ENCODE assay signal across 1 cellular context in the genomic region with DNA sequence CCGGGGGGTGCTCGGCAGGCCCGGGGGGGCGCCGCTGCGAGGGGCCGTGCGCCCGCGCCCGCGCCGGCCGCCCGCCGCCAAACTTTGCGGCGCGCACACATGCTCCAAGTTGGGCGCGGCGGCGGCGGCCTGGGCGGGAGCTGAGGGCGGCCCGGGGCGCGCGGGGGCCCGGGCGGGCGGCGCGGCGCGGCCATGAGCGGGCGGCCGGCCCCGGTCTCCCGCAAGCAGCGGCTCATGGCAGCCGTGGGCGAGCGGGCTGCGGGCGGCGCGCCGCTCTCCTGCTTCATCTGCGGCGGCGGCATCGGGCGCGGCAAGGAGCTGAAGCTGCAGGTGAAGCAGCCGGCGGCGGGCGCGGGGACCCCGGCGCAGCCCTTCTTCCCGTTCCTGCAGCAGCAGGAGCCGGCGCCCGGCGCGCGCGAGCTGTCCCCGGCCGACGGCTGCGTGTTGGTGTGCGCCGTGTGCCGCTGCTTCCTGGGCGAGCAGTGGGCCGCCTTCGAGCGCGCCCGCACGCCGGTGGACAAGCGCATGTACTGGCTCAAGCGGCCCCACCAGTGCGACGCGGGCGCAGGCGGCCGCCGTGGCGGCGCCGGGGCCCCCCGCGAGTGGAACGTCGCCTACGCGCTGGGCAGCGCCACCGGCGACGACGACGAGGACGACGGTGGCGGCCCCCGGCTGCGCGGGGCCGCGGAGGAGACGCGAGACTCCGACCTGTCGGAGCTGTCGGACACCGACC.
TF ChIP-seq lines count a peak whose summit lies in the region.

No MANE protein-coding gene starts in this region.

TF ChIP-seq in HepG2, 621 proteins besides CTCF, POLR2A, EP300 and RAD21 (continued from another document):
- TF ChIP-seq, protein P1, sequence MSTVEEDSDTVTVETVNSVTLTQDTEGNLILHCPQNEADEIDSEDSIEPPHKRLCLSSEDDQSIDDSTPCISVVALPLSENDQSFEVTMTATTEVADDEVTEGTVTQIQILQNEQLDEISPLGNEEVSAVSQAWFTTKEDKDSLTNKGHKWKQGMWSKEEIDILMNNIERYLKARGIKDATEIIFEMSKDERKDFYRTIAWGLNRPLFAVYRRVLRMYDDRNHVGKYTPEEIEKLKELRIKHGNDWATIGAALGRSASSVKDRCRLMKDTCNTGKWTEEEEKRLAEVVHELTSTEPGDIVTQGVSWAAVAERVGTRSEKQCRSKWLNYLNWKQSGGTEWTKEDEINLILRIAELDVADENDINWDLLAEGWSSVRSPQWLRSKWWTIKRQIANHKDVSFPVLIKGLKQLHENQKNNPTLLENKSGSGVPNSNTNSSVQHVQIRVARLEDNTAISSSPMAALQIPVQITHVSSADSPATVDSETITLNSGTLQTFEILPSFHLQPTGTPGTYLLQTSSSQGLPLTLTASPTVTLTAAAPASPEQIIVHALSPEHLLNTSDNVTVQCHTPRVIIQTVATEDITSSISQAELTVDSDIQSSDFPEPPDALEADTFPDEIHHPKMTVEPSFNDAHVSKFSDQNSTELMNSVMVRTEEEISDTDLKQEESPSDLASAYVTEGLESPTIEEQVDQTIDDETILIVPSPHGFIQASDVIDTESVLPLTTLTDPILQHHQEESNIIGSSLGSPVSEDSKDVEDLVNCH (CRISPR knock-in tag; IDR thresholded peaks at IDR 0.05), result no peak
- peak; percentile 46; the same call in 1 of the 2 replicates for TF ChIP-seq LBX2 (CRISPR knock-in tag; IDR thresholded peaks at IDR 0.05; ENCODE audit: borderline replicate concordance)
- no peak for TF ChIP-seq ZNF460 (CRISPR knock-in tag; IDR thresholded peaks at IDR 0.05; ENCODE audit: borderline replicate concordance)
- TF ChIP-seq POLR2G (IDR thresholded peaks at IDR 0.05; ENCODE audit: low read depth, low read length), result no peak
- 0 out of 2 replicates have a peak, but pooled peaks have one; percentile 25 for TF ChIP-seq MTF2 (CRISPR knock-in tag; IDR thresholded peaks at IDR 0.05; ENCODE audit: borderline replicate concordance)
- TF ChIP-seq EEA1 (CRISPR knock-in tag; IDR thresholded peaks at IDR 0.05; ENCODE audit: borderline replicate concordance), result peak; percentile 31; the same call in 1 of the 2 replicates
- TF ChIP-seq ZNF773 (CRISPR knock-in tag; IDR thresholded peaks at IDR 0.05; ENCODE audit: borderline replicate concordance), result 0 out of 2 replicates have a peak, but pooled peaks have one; percentile 30
- TF ChIP-seq ZMAT3 (CRISPR knock-in tag; conservative IDR thresholded peaks at IDR 0.05), result 0 out of 2 replicates have a peak, but pooled peaks have one; percentile 62
- 0 out of 2 replicates have a peak, but pooled peaks have one; percentile 42 for TF ChIP-seq ZSCAN12 (CRISPR knock-in tag; IDR thresholded peaks at IDR 0.05)
- TF ChIP-seq, protein P2, sequence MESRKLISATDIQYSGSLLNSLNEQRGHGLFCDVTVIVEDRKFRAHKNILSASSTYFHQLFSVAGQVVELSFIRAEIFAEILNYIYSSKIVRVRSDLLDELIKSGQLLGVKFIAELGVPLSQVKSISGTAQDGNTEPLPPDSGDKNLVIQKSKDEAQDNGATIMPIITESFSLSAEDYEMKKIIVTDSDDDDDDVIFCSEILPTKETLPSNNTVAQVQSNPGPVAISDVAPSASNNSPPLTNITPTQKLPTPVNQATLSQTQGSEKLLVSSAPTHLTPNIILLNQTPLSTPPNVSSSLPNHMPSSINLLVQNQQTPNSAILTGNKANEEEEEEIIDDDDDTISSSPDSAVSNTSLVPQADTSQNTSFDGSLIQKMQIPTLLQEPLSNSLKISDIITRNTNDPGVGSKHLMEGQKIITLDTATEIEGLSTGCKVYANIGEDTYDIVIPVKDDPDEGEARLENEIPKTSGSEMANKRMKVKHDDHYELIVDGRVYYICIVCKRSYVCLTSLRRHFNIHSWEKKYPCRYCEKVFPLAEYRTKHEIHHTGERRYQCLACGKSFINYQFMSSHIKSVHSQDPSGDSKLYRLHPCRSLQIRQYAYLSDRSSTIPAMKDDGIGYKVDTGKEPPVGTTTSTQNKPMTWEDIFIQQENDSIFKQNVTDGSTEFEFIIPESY (CRISPR knock-in tag; IDR thresholded peaks at IDR 0.05), result no peak
- no peak for TF ChIP-seq MIXL1 (CRISPR knock-in tag; IDR thresholded peaks at IDR 0.05)
- no peak for TF ChIP-seq MAZ (IDR thresholded peaks at IDR 0.05; ENCODE audit: borderline replicate concordance, low read depth, low read length)
- peak; percentile 54; the same call in 1 of the 2 replicates for TF ChIP-seq MAZ (CRISPR knock-in tag; IDR thresholded peaks at IDR 0.05; ENCODE audit: low read depth)
TF ChIP-seq in HepG2: peak in this region for 37.
